In genomic region chr4:115154826-115155225, GRCh38 we compare ENCODE assay signal across 14 cellular contexts. TPM values are rescaled to one million over a fixed set of nuclear protein-coding genes. Genes with fewer than 3 reads are reported as not detected.
DNase-seq lines count a peak whose midpoint lies in the region; TF ChIP-seq lines count a peak whose summit lies in the region.
"Had no signal": no experiment of that assay in that cellular context is flagged by ENCODE, and none has a peak within 500 bp of the region (broad histone marks: within the 10 kb centered on the region; RNA-seq: fewer than 3 reads in every experiment).

No MANE protein-coding gene starts in this region.

- no peaks in the 10 kb centered on the region for H3K4me1 Mint-ChIP-seq in immature natural killer cell
- H3K4me1 Mint-ChIP-seq: activated CD4-positive, alpha-beta memory T cell treated with anti-CD3 and anti-CD28 coated beads, Interleukin-2, amount 10 ng/mL, durations not matched to agents 7 days and 5 days had no signal

- peak; percentile 42 for TF ChIP-seq CTCF in fibroblast of mammary gland (conservative IDR thresholded peaks at IDR 0.05; ENCODE audit: control insufficient read depth, insufficient read depth, low read depth, low read length)

- H3K27me3 Mint-ChIP-seq in immature natural killer cell (ENCODE audit: low read depth in 3 of 3) = no peaks in the 10 kb centered on the region
- H3K27me3 Mint-ChIP-seq: activated CD4-positive, alpha-beta memory T cell treated with anti-CD3 and anti-CD28 coated beads, Interleukin-2, amount 10 ng/mL, durations not matched to agents 7 days and 5 days had no signal

- no peak overlapping the region for H3K4me3 Mint-ChIP-seq in immature natural killer cell
- H3K4me3 Mint-ChIP-seq: activated CD4-positive, alpha-beta memory T cell treated with anti-CD3 and anti-CD28 coated beads, Interleukin-2, amount 10 ng/mL, durations not matched to agents 7 days and 5 days had no signal

- no peak overlapping the region for H3K27ac Mint-ChIP-seq in immature natural killer cell
- H3K27ac Mint-ChIP-seq: activated CD4-positive, alpha-beta memory T cell treated with anti-CD3 and anti-CD28 coated beads, Interleukin-2, amount 10 ng/mL, durations not matched to agents 7 days and 5 days had no signal

- H3K27me3 ChIP-seq in NT2/D1 (ENCODE audit: insufficient read depth, insufficient read length) = no peaks in the 10 kb centered on the region
- H3K27me3 ChIP-seq: adrenal gland, left lung, ovary, suprapubic skin had no signal

- no peaks in the 10 kb centered on the region for H3K9me3 ChIP-seq in NT2/D1 (ENCODE audit: insufficient read depth, low read length)
- H3K9me3 ChIP-seq: adrenal gland, left lung, ovary, suprapubic skin had no signal

- no peaks in the 10 kb centered on the region for H3K9me3 Mint-ChIP-seq in immature natural killer cell
- H3K9me3 Mint-ChIP-seq: activated CD4-positive, alpha-beta memory T cell treated with anti-CD3 and anti-CD28 coated beads, Interleukin-2, amount 10 ng/mL, durations not matched to agents 7 days and 5 days had no signal

- no peaks in the 10 kb centered on the region for H3K36me3 Mint-ChIP-seq in immature natural killer cell

- no peaks in the 10 kb centered on the region for H3K4me1 ChIP-seq in NT2/D1 (ENCODE audit: insufficient read depth, insufficient read length)
- H3K4me1 ChIP-seq: adrenal gland, left lung, suprapubic skin had no signal

- no peak overlapping the region for H3K4me3 ChIP-seq in NT2/D1 (ENCODE audit: insufficient read length, low read depth)
- H3K4me3 ChIP-seq in fibroblast of mammary gland (ENCODE audit: control insufficient read depth, low read depth, low read length) = no peak overlapping the region
- H3K4me3 ChIP-seq: adrenal gland, left lung, ovary, suprapubic skin had no signal

- H3K36me3 ChIP-seq in NT2/D1 (ENCODE audit: insufficient read depth, insufficient read length, low read length) = no peaks in the 10 kb centered on the region
- H3K36me3 ChIP-seq: adrenal gland, left lung, ovary, suprapubic skin had no signal

- peak; percentile 62 for DNase-seq in AG08395 (ENCODE audit: low spot score)
- DNase-seq in GM03348 (ENCODE audit: low spot score) = peak; percentile 38
- peak; percentile 2 for DNase-seq in NT2/D1 (ENCODE audit: low read depth, low spot score)
- peak; percentile 55 for DNase-seq in fibroblast of mammary gland (ENCODE audit: low read depth)
- DNase-seq in immature natural killer cell = no peak
- DNase-seq in central memory CD4-positive, alpha-beta T cell = no peak
- DNase-seq in GDM1 (lab: John Stamatoyannopoulos, UW) = no peak
- DNase-seq in NK-92 (lab: John Stamatoyannopoulos, UW; ENCODE audit: unreplicated experiment) = no peak
- DNase-seq: activated CD4-positive, alpha-beta memory T cell treated with anti-CD3 and anti-CD28 coated beads, Interleukin-2, amount 10 ng/mL, durations not matched to agents 7 days and 5 days; adrenal gland; left lung; ovary; stimulated activated CD4-positive, alpha-beta T cell treated with anti-CD3 and anti-CD28 coated beads, Interleukin-4, amount 100 ng/mL, for 4 hours had no signal

- H3K9ac ChIP-seq in NT2/D1 (ENCODE audit: insufficient read length, low read depth) = no peak overlapping the region

RNA-seq across cellular contexts. Expression of gene NDST4, which starts 41.4 kb away (rescaled TPM):
- not detected for polyA plus RNA-seq in immature natural killer cell

Comparison
In these comparisons a context has a peak if more than half of its experiments do, and no peak if none do; other contexts are left out.
1. DNase-seq: peak in AG08395 (single experiment), GM03348 (single experiment), NT2/D1 (single experiment) and fibroblast of mammary gland (single experiment); none in immature natural killer cell (0 of 3), central memory CD4-positive, alpha-beta T cell (single experiment), GDM1 (single experiment) and NK-92 (single experiment).